In the genomic region with DNA sequence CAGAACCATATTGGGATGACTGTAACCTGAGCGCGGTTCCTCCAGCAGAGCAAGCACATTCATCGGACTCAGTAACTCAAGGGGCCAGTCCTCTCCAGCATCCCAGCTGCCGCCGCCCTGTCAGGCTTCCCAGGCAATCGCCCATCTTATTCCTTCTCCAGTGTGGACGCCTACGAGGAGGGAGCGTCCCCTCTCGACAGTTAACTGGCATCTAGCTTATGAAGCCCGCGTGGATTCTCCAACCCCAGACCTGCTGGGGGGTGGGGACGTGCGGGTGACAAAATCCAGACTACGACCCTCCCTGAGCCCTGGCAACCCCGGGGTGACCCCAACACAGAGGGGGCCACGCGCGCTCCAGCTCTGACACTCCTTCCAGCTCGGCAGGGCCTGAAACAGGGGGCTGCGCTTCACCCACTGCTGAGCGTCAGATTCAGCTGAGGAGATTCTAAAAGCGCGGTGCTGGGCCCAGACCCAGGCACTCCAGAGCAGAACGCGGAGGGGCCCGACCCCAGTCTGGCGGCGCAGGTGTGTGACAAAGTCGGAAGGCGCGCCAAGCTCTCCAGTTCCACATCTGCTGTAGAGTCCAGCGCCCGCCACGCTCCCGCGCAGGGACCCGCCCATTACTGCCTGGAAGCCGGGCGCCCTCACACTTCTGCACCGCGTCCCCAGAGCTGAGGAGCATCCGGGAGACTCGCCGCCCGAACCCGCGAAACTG, we compare ENCODE assay signal across 8 cellular contexts. TPM values are rescaled to one million over a fixed set of nuclear protein-coding genes. Genes with fewer than 3 reads are reported as not detected.
DNase-seq lines count a peak whose midpoint lies in the region; ATAC-seq and TF ChIP-seq lines count a peak whose summit lies in the region.

No MANE protein-coding gene starts in this region.

- peak overlapping the region; percentile 66 for H3K9ac ChIP-seq in H9 (ENCODE audit: extremely low read depth, insufficient read length, low read length)

- no peak overlapping the region for H2BK15ac ChIP-seq in H9 (ENCODE audit: low read depth, low read length)

- H3K4me1 ChIP-seq in H9 (ENCODE audit: insufficient read depth, low read length), result no peaks in the 10 kb centered on the region
- H3K4me1 ChIP-seq in Panc1 (ENCODE audit: control insufficient read depth, insufficient read depth, low read length), result peaks cover 9% of the 10 kb centered on the region

- peak overlapping the region; percentile 44; the same call in 1 of the 2 replicates for H3K14ac ChIP-seq in H9 (ENCODE audit: insufficient read depth, low read length)

- no peak overlapping the region for H2AK5ac ChIP-seq in H9 (ENCODE audit: insufficient read length, low read length)

- no peaks in the 10 kb centered on the region for H3K79me2 ChIP-seq in H9 (ENCODE audit: insufficient read depth, low read length)

- no peaks in the 10 kb centered on the region; the same call in 1 of the 2 replicates for H3K36me3 ChIP-seq in Panc1 (ENCODE audit: control insufficient read depth, insufficient read depth, low read length)

- peak; percentile 81 for ATAC-seq in Panc1

- no peaks in the 10 kb centered on the region for H4K20me1 ChIP-seq in H9 (ENCODE audit: control insufficient read depth, insufficient read depth, insufficient read length)

- no peak overlapping the region for H4K91ac ChIP-seq in H9 (ENCODE audit: insufficient read length, low read depth, low read length)

- no peak overlapping the region for H3T11ph ChIP-seq in H9 (ENCODE audit: low read length)

- H3K4me2 ChIP-seq in H9 (ENCODE audit: insufficient read depth, insufficient read length, low read length), result peak overlapping the region; percentile 93

- in situ Hi-C loops in Panc1 (cut with HindIII; ENCODE audit: low pct_unique_long_range_greater_than_20kb, low sequenced_read_pairs), result no loop called here

- DNase-seq in stimulated activated CD4-positive, alpha-beta T cell treated with anti-CD3 and anti-CD28 coated beads, Interleukin-1b, Interleukin-23, amount 100 ng/mL, for 48 hours, result peak; percentile 25
- no peak for DNase-seq in stimulated activated CD4-positive, alpha-beta T cell treated with anti-CD3 and anti-CD28 coated beads, Interleukin-12 subunit alpha, Interleukin-12 subunit beta, amount 100 ng/mL, for 4 hours
- peak; percentile 68 for DNase-seq in H9
- peak; percentile 70 to 78 for DNase-seq in Kasumi-1 (lab: John Stamatoyannopoulos, UW)
- no peak for DNase-seq in Panc1 (ENCODE audit: low read depth, low spot score)
- peak; percentile 73 for DNase-seq in MCF 10A (ENCODE audit: unreplicated experiment)
- DNase-seq in iPS-NIHi11 (ENCODE audit: low spot score), result peak; percentile 51
- peak; percentile 14 for DNase-seq in skeletal muscle cell (ENCODE audit: low read depth)

- no peak for TF ChIP-seq CTCF in H9 (conservative IDR thresholded peaks at IDR 0.05)
- TF ChIP-seq CTCF in Panc1 (IDR thresholded peaks at IDR 0.05), result peak; percentile 27; the same call in 1 of the 2 replicates
- TF ChIP-seq CTCF in MCF 10A (IDR thresholded peaks at IDR 0.05; ENCODE audit: unreplicated experiment), result no peak

- no CpG with 5 or more reads among the region's 48 CpGs for WGBS in H9 (ENCODE audit: extremely low coverage, insufficient read length, low lambda C conversion rate)

- no peak overlapping the region for H2BK5ac ChIP-seq in H9 (ENCODE audit: insufficient read length, low read length)

- no peak overlapping the region for H3K56ac ChIP-seq in H9 (ENCODE audit: insufficient read length, low read depth, low read length)

- POLR2A ChIA-PET in Panc1 (lab: Charles Lee), result interaction anchor here (0.6 kb wide), 1 partner anchor 147 kb away, joined by 4 read pairs; no protein-coding TSS in a partner anchor
- POLR2A ChIA-PET in MCF 10A (lab: Yijun Ruan, JAX), result interaction anchor here (0.6 to 3.0 kb wide), 17 partner anchors 12 to 657 kb away, joined by 3 to 43 read pairs (median 3); partner anchors contain the start of genes MTHFD1, ZBTB1 and ZBTB25

- H3K4me3 Mint-ChIP-seq in H9, result peak overlapping the region; percentile 89 to 93
- H3K4me3 Mint-ChIP-seq in MCF 10A (ENCODE audit: unreplicated experiment), result peak overlapping the region; percentile 94

- H4K8ac ChIP-seq in H9 (replicated peaks; ENCODE audit: insufficient read length, low read depth, low read length), result no peak overlapping the region

- H3K36me3 Mint-ChIP-seq in H9 (ENCODE audit: insufficient read depth in 1 of 3, low read depth in 3 of 3) (peaks cover 5 to 11% (median 6%) of the 10 kb centered on the region in 3 experiments), MCF 10A (ENCODE audit: insufficient read depth, unreplicated experiment) (no peaks in the 10 kb centered on the region)

- no peaks in the 10 kb centered on the region for H3K79me1 ChIP-seq in H9 (ENCODE audit: insufficient read depth, low read depth, low read length, poor library complexity, severe bottlenecking)

- no peak overlapping the region for H3K27ac ChIP-seq in H9 (ENCODE audit: insufficient read length, low read depth, low read length)
- H3K27ac ChIP-seq in Panc1 (ENCODE audit: low read length), result peak overlapping the region; percentile 85

- peak overlapping the region; percentile 56 for H3K18ac ChIP-seq in H9 (ENCODE audit: insufficient read length, low read depth, low read length)

- H3K9me3 Mint-ChIP-seq in H9, result peaks cover 13 to 15% of the 10 kb centered on the region in 2 experiments
- H3K9me3 Mint-ChIP-seq in MCF 10A (ENCODE audit: unreplicated experiment), result peaks cover 10% of the 10 kb centered on the region

- H3K23ac ChIP-seq in H9 (ENCODE audit: insufficient read length, low read depth, low read length), result no peak overlapping the region

- no peak overlapping the region for H2AFZ ChIP-seq in H9 (ENCODE audit: low read length)

- H3K4me1 Mint-ChIP-seq in H9 (peaks cover 21 to 30% of the 10 kb centered on the region in 2 experiments), MCF 10A (ENCODE audit: insufficient read depth, unreplicated experiment) (peaks cover 6% of the 10 kb centered on the region)

- H3K9me3 ChIP-seq in H9 (ENCODE audit: control insufficient read depth, low read depth, low read length) (no peaks in the 10 kb centered on the region), Panc1 (ENCODE audit: control insufficient read depth, insufficient read depth, low read depth, low read length) (peaks cover 8% of the 10 kb centered on the region)

- peaks cover 13% of the 10 kb centered on the region for H3K23me2 ChIP-seq in H9 (ENCODE audit: insufficient read length, low read depth, low read length, poor library complexity, severe bottlenecking)

- H2BK20ac ChIP-seq in H9 (ENCODE audit: low read depth, low read length, poor library complexity, severe bottlenecking), result no peak overlapping the region

- H3K4ac ChIP-seq in H9 (ENCODE audit: low read depth, low read length), result peak overlapping the region; percentile 79; the same call in 1 of the 2 replicates

- H3K27me3 Mint-ChIP-seq in H9 (ENCODE audit: low read depth) (peaks cover 2% of the 10 kb centered on the region; the same call in 1 of the 2 replicates), MCF 10A (ENCODE audit: insufficient read depth, unreplicated experiment) (no peaks in the 10 kb centered on the region)

- no peak overlapping the region for H2BK12ac ChIP-seq in H9 (ENCODE audit: insufficient read length, low read depth, low read length)

- H2BK120ac ChIP-seq in H9 (ENCODE audit: low read depth, low read length, poor library complexity, severe bottlenecking), result no peak overlapping the region

- H3K27ac Mint-ChIP-seq in H9 (peak overlapping the region; percentile 87 to 96 (median 95)), MCF 10A (ENCODE audit: low read depth, unreplicated experiment) (peak overlapping the region; percentile 83)

- BruUV-seq in Panc1 (replicated peaks; lab: Mats Ljungman, UMichigan) (no TSS peak), MCF 10A (replicated peaks; lab: Mats Ljungman, UMichigan) (no TSS peak)

- peak overlapping the region; percentile 70 to 78 for H3K4me3 ChIP-seq in Panc1 (ENCODE audit: low read depth in 2 of 2, low read length in 2 of 2)
- H3K4me3 ChIP-seq in skeletal muscle cell (ENCODE audit: low read depth, low read length), result peak overlapping the region; percentile 83

- no peak overlapping the region for H4K5ac ChIP-seq in H9 (ENCODE audit: insufficient read length, low read depth, low read length)

- CTCF ChIA-PET in Panc1 (lab: Charles Lee) (no interaction called here), MCF 10A (lab: Yijun Ruan, JAX) (interaction anchor here (0.5 to 1.2 kb wide), 5 partner anchors 34 to 180 kb away, joined by 3 to 5 read pairs (median 4); no protein-coding TSS in a partner anchor)

- intact Hi-C loops in Panc1 (cut with micrococcal nuclease; ENCODE audit: unreplicated experiment), result no loop called here
- intact Hi-C loops in MCF 10A (cut with micrococcal nuclease), result no loop called here

- H3K27me3 ChIP-seq in H9 (ENCODE audit: insufficient read depth, low read length) (no peaks in the 10 kb centered on the region), Panc1 (ENCODE audit: control insufficient read depth, insufficient read depth, low read length) (no peaks in the 10 kb centered on the region)

RNA-seq across cellular contexts. Expression of gene ESR2, which starts 43.9 kb away (rescaled TPM):
- total RNA-seq in H9 (2021) (0.11 and 0.15 TPM in 2 replicates), Panc1 (2021; ENCODE audit: unreplicated experiment) (not detected), MCF 10A (2022) (0.29 and 0.47 TPM in 2 replicates)
- 0.06 TPM for polyA plus RNA-seq in Panc1 (2012; ENCODE audit: insufficient read length)

RNA-seq across cellular contexts. Expression of gene MTHFD1, which starts 50.1 kb away (rescaled TPM):
- total RNA-seq in H9 (2021) (203 and 209 TPM in 2 replicates), Panc1 (2021; ENCODE audit: unreplicated experiment) (141 TPM), MCF 10A (2022) (57.6 and 72.7 TPM in 2 replicates)
- polyA plus RNA-seq in Panc1 (2012; ENCODE audit: insufficient read length), result 55.9 TPM

Comparison
In these comparisons a context has a peak if more than half of its experiments do, and no peak if none do; other contexts are left out.
1. DNase-seq: peak in stimulated activated CD4-positive, alpha-beta T cell treated with anti-CD3 and anti-CD28 coated beads, Interleukin-1b, Interleukin-23, amount 100 ng/mL, for 48 hours (single experiment), H9 (single experiment), Kasumi-1 (2 of 2), MCF 10A (single experiment), iPS-NIHi11 (single experiment) and skeletal muscle cell (single experiment); none in stimulated activated CD4-positive, alpha-beta T cell treated with anti-CD3 and anti-CD28 coated beads, Interleukin-12 subunit alpha, Interleukin-12 subunit beta, amount 100 ng/mL, for 4 hours (single experiment) and Panc1 (single experiment).